15 cellular contexts compared by ENCODE assay signal in the genomic region with DNA sequence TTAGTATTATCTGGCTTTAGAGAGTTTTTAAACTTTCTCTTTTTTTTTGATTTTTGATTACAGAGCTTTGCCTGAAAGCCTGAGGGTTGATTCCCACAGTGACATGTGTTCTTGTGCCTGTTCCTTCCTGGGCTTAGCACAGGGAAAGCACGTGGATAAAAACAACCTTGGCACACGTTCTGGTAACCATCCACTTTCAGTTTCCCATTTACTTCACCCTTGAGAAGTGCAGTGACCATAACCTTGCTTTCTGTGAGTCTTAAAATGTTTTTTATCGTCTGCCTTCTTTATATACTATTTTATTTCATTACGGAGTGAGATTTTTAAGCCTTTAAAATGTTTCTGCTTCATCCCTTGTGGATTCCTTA. TPM values are rescaled to one million over a fixed set of nuclear protein-coding genes. Genes with fewer than 3 reads are reported as not detected.
DNase-seq lines count a peak whose midpoint lies in the region; ATAC-seq, FAIRE-seq and TF ChIP-seq lines count a peak whose summit lies in the region.
"Had no signal": no experiment of that assay in that cellular context is flagged by ENCODE, and none has a peak within 500 bp of the region (broad histone marks: within the 10 kb centered on the region; RNA-seq: fewer than 3 reads in every experiment).

No MANE protein-coding gene starts in this region.

- ATAC-seq in GM21529 (IDR thresholded peaks at IDR 0.05; ENCODE audit: unreplicated experiment) (peak; percentile 42), left colon (peak; percentile 54)

- peak; percentile 45 for FAIRE-seq in GM12891 (lab: Jason Lieb, UNC)
- FAIRE-seq: endometrium, HTR-8/SVneo had no signal

- no peaks in the 10 kb centered on the region for H4K20me1 ChIP-seq in Loucy (ENCODE audit: insufficient read depth, low read length, poor library complexity, severe bottlenecking)

- H3K79me2 ChIP-seq in Loucy (ENCODE audit: insufficient read depth, low read length), result no peaks in the 10 kb centered on the region

- H3K4me1 ChIP-seq in Loucy (ENCODE audit: insufficient read depth, low read length, poor library complexity, severe bottlenecking), result peaks cover 27% of the 10 kb centered on the region
- H3K4me1 ChIP-seq: HAP-1, neural progenitor cell had no signal

- H3K4me3 ChIP-seq in Loucy (ENCODE audit: low read length, poor library complexity, severe bottlenecking), result no peak overlapping the region
- H3K4me3 ChIP-seq: HAP-1, neural progenitor cell had no signal

- TF ChIP-seq POLR2A in GM12891 (IDR thresholded peaks at IDR 0.05; ENCODE audit: low read depth, low read length), result no peak

- H3K4me2 ChIP-seq in Loucy (ENCODE audit: low read depth, low read length, poor library complexity, severe bottlenecking), result peak overlapping the region; percentile 62
- H3K4me2 ChIP-seq: neural progenitor cell had no signal

- H3K9ac ChIP-seq in Loucy (ENCODE audit: low read depth, low read length, poor library complexity, severe bottlenecking), result no peak overlapping the region
- H3K9ac ChIP-seq: neural progenitor cell had no signal

- H3K9me3 ChIP-seq in Loucy (ENCODE audit: insufficient read depth, low read depth, low read length), result no peaks in the 10 kb centered on the region
- H3K9me3 ChIP-seq: HAP-1 had no signal

- no peaks in the 10 kb centered on the region for H3F3A ChIP-seq in Loucy (ENCODE audit: low read depth)

- no peaks in the 10 kb centered on the region for H3K9me2 ChIP-seq in Loucy (replicated peaks; ENCODE audit: low read depth, low read length)

- DNase-seq in GM12891 (ENCODE audit: insufficient read length, low spot score) (no peak), left colon (no peak), ureter (ENCODE audit: low spot score) (no peak), NCI-H226 (no peak), superior temporal gyrus (ENCODE audit: extremely low spot score) (no peak)
- no peak for DNase-seq in stimulated activated CD4-positive, alpha-beta T cell treated with anti-CD3 and anti-CD28 coated beads, Interleukin-2, amount 100 ng/mL, for 48 hours
- DNase-seq: activated CD4-positive, alpha-beta T cell treated with anti-CD3 and anti-CD28 coated beads, Interleukin-2, amount 10 ng/mL, durations not matched to agents 7 days and 5 days; amniotic stem cell; NCI-H2029 had no signal

- no peaks in the 10 kb centered on the region for H3K36me3 ChIP-seq in Loucy (ENCODE audit: insufficient read depth, low read length)
- H3K36me3 ChIP-seq: HAP-1, neural progenitor cell had no signal

- no peak overlapping the region for H2AFZ ChIP-seq in Loucy (ENCODE audit: low read length)
- H2AFZ ChIP-seq: neural progenitor cell had no signal

- no peak for TF ChIP-seq CTCF in Loucy (conservative IDR thresholded peaks at IDR 0.05; ENCODE audit: low read length)

- intact Hi-C loops in left colon (cut with DNase I, micrococcal nuclease), result no loop called here

- no peaks in the 10 kb centered on the region for H3K27me3 ChIP-seq in Loucy (ENCODE audit: insufficient read depth, low read length, poor library complexity, severe bottlenecking)
- H3K27me3 ChIP-seq: neural progenitor cell had no signal

TF ChIP-seq in GM12891, 5 proteins besides CTCF, POLR2A, EP300 and RAD21:
- TF ChIP-seq TAF1 (IDR thresholded peaks at IDR 0.05; ENCODE audit: low read depth, low read length) (no peak), POLR2AphosphoS5 (IDR thresholded peaks at IDR 0.05; ENCODE audit: low read depth, low read length) (no peak), SPI1 (IDR thresholded peaks at IDR 0.05; ENCODE audit: low read depth, low read length) (no peak), PAX5 (IDR thresholded peaks at IDR 0.05; ENCODE audit: insufficient read depth, low read length, severe bottlenecking) (no peak), POU2F2 (IDR thresholded peaks at IDR 0.05; ENCODE audit: low read depth, low read length) (no peak)

RNA-seq across cellular contexts. Expression of a gene that starts 11.5 kb away (rescaled TPM):
- polyA plus RNA-seq in GM12891 (2012; ENCODE audit: low read depth, missing spikeins), result 65.3 TPM
- total RNA-seq in left colon, result 1 to 10 TPM; 1.0 to 1.3 TPM
- 2.4 TPM for total RNA-seq in ureter
